8 cellular contexts compared by ENCODE assay signal in the genomic region with DNA sequence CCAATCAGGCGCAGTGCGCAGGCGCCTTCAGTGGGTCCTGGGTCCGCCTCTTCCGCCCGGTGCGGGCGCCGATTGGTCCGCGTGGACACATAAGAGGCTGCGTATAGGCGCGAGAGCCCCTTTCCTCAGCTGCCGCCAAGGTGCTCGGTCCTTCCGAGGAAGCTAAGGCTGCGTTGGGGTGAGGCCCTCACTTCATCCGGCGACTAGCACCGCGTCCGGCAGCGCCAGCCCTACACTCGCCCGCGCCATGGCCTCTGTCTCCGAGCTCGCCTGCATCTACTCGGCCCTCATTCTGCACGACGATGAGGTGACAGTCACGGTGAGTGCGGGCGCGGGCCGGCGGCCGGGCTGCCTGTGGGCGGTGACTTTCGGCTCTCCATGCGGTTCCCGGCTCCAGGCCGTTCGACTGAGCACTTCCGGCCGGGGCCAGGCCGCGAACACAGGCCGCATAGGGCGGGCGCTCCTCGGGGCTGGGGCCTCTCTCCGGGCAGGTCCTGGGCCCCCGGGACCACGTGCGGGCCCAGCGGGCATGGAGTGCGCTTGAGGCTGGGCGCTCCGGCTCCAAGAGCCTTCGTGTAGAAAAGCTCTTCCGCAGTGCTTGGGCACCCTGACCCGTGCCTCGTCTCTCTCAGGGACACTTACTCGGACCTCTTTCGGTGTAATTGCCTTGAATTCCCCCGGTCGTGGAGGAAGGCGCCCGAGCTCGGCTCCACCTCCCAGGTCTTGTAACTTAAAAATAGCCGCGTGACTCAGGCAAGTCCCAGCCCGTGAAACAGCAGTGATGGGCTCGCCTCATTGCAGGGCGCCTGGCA. TPM values are rescaled to one million over a fixed set of nuclear protein-coding genes. Genes with fewer than 3 reads are reported as not detected.
DNase-seq lines count a peak whose midpoint lies in the region; ATAC-seq and TF ChIP-seq lines count a peak whose summit lies in the region.

Gene RPLP1, plus strand, starts transcription at position 117 of the 812 bp plus-strand sequence. Its CDS starts 131 bp downstream, at position 248.

- peaks cover 35% of the 10 kb centered on the region for H3K4me1 Mint-ChIP-seq in activated T-cell treated with anti-CD3 and anti-CD28 coated beads, Interleukin-2, amount 50 U/mL, for 72 hours (ENCODE audit: low read depth)

- DNase-seq in DMS53 (lab: John Stamatoyannopoulos, UW) (peak; percentile 96), Panc1 (ENCODE audit: low read depth, low spot score) (peak; percentile 90), esophagus muscularis mucosa (ENCODE audit: extremely low spot score) (peak; percentile 99), myocyte (ENCODE audit: low read depth) (peak; percentile 97)
- peak; percentile 93 to 95 for DNase-seq in activated T-cell treated with anti-CD3 and anti-CD28 coated beads, Interleukin-2, amount 50 U/mL, for 72 hours
- DNase-seq in stimulated activated CD8-positive, alpha-beta memory T cell treated with anti-CD3 and anti-CD28 coated beads, Interleukin-7, amount 100 ng/mL, for 48 hours (ENCODE audit: extremely low read depth in 1 of 2, low read depth in 1 of 2) = peak; percentile 88 to 89

- peak within 1 kb of the TSS; percentile 97 for H3K27ac ChIP-seq in Panc1 (ENCODE audit: low read length)
- peak within 1 kb of the TSS; percentile 84 to 96 (median 93) for H3K27ac ChIP-seq in esophagus muscularis mucosa (replicated peaks in 1 of 4)

- no peak for TF ChIP-seq RAD21 in Ishikawa (IDR thresholded peaks at IDR 0.05; ENCODE audit: low read depth)

- H3K4me1 ChIP-seq in Panc1 (ENCODE audit: control insufficient read depth, insufficient read depth, low read length) (peaks cover 29% of the 10 kb centered on the region), esophagus muscularis mucosa (peaks cover 28 to 43% (median 32%) of the 10 kb centered on the region in 4 donors)

- POLR2A ChIA-PET in Panc1 (lab: Charles Lee) = interaction anchor here (0.6 to 1.7 kb wide), 4 partner anchors 10 to 58 kb away, joined by 3 to 13 read pairs (median 4); no protein-coding TSS in a partner anchor

- CTCF ChIA-PET in Panc1 (lab: Charles Lee) = interaction anchor here (1.1 kb wide), 1 partner anchor 10 kb away, joined by 3 read pairs; no protein-coding TSS in a partner anchor

- H3K9me3 ChIP-seq in Panc1 (ENCODE audit: control insufficient read depth, insufficient read depth, low read depth, low read length) (no peaks in the 10 kb centered on the region), esophagus muscularis mucosa (no peaks in the 10 kb centered on the region)

- peaks cover 44% of the 10 kb centered on the region for H3K36me3 ChIP-seq in Panc1 (ENCODE audit: control insufficient read depth, insufficient read depth, low read length)
- H3K36me3 ChIP-seq in esophagus muscularis mucosa = peaks cover 0 to 38% (median 29%) of the 10 kb centered on the region in 4 donors

- peak; percentile 93 for TF ChIP-seq POLR2A in esophagus muscularis mucosa (IDR thresholded peaks at IDR 0.05; ENCODE audit: low read depth)

- 0% methylated on average over 17 of the region's 77 CpGs for WGBS in esophagus muscularis mucosa

- no peak for TF ChIP-seq EP300 in Ishikawa (IDR thresholded peaks at IDR 0.05; ENCODE audit: borderline replicate concordance)
- TF ChIP-seq EP300 in esophagus muscularis mucosa (IDR thresholded peaks at IDR 0.05) = no peak

- TF ChIP-seq CTCF in Panc1 (IDR thresholded peaks at IDR 0.05) (no peak), esophagus muscularis mucosa (IDR thresholded peaks at IDR 0.05) (no peak)

- H3K27me3 Mint-ChIP-seq in activated T-cell treated with anti-CD3 and anti-CD28 coated beads, Interleukin-2, amount 50 U/mL, for 72 hours (ENCODE audit: low read depth) = no peaks in the 10 kb centered on the region

- in situ Hi-C loops in Panc1 (cut with HindIII; ENCODE audit: low pct_unique_long_range_greater_than_20kb, low sequenced_read_pairs) = no loop called here

- H3K27ac Mint-ChIP-seq in activated T-cell treated with anti-CD3 and anti-CD28 coated beads, Interleukin-2, amount 50 U/mL, for 72 hours = peak within 1 kb of the TSS; percentile 95

- H3K27me3 ChIP-seq in Panc1 (ENCODE audit: control insufficient read depth, insufficient read depth, low read length) (no peaks in the 10 kb centered on the region), esophagus muscularis mucosa (no peaks in the 10 kb centered on the region)

- intact Hi-C loops in Panc1 (cut with micrococcal nuclease; ENCODE audit: unreplicated experiment) (no loop called here), esophagus muscularis mucosa (cut with DNase I) (loop anchor here (1.0 to 5.0 kb wide), 3 partner anchors 9 to 636 kb away; no protein-coding TSS in a partner anchor)

- peak within 1 kb of the TSS; percentile 92 to 97 for H3K4me3 Mint-ChIP-seq in activated T-cell treated with anti-CD3 and anti-CD28 coated beads, Interleukin-2, amount 50 U/mL, for 72 hours

- H3K9me3 Mint-ChIP-seq in activated T-cell treated with anti-CD3 and anti-CD28 coated beads, Interleukin-2, amount 50 U/mL, for 72 hours = no peaks in the 10 kb centered on the region

- H3K4me3 ChIP-seq in Panc1 (ENCODE audit: low read depth in 2 of 2, low read length in 2 of 2) = peak within 1 kb of the TSS; percentile 79 to 97
- H3K4me3 ChIP-seq in esophagus muscularis mucosa = peak within 1 kb of the TSS; percentile 71 to 87 (median 82)

- ATAC-seq in GM21576 (IDR thresholded peaks at IDR 0.05; ENCODE audit: unreplicated experiment) = peak; percentile 81
- ATAC-seq in Panc1 = peak; percentile 91
- ATAC-seq in activated T-cell treated with anti-CD3 and anti-CD28 coated beads, Interleukin-2, amount 50 U/mL, for 72 hours (replicated peaks in 1 of 2) = peak; percentile 87 to 89

- BruUV-seq in Panc1 (replicated peaks; lab: Mats Ljungman, UMichigan) = no TSS peak

- H3K36me3 Mint-ChIP-seq in activated T-cell treated with anti-CD3 and anti-CD28 coated beads, Interleukin-2, amount 50 U/mL, for 72 hours (ENCODE audit: insufficient read depth in 2 of 2) = peaks cover 14 to 30% of the 10 kb centered on the region in 2 donors

TF ChIP-seq in Ishikawa, 13 proteins besides CTCF, POLR2A, EP300 and RAD21:
- TF ChIP-seq EGR1 (IDR thresholded peaks at IDR 0.05) = no peak
- no peak; the same call in 1 of the 2 replicates for TF ChIP-seq TEAD4 (IDR thresholded peaks at IDR 0.05)
- no peak for TF ChIP-seq CEBPB (IDR thresholded peaks at IDR 0.05)
- peak; percentile 27; the same call in 1 of the 2 replicates for TF ChIP-seq FOXM1 (IDR thresholded peaks at IDR 0.05; ENCODE audit: borderline replicate concordance, low read depth)
- peak; percentile 100 for TF ChIP-seq TAF1 (IDR thresholded peaks at IDR 0.05; ENCODE audit: low read depth)
- TF ChIP-seq CREB1 (IDR thresholded peaks at IDR 0.05; ENCODE audit: low read depth) = no peak
- TF ChIP-seq, protein P1, sequence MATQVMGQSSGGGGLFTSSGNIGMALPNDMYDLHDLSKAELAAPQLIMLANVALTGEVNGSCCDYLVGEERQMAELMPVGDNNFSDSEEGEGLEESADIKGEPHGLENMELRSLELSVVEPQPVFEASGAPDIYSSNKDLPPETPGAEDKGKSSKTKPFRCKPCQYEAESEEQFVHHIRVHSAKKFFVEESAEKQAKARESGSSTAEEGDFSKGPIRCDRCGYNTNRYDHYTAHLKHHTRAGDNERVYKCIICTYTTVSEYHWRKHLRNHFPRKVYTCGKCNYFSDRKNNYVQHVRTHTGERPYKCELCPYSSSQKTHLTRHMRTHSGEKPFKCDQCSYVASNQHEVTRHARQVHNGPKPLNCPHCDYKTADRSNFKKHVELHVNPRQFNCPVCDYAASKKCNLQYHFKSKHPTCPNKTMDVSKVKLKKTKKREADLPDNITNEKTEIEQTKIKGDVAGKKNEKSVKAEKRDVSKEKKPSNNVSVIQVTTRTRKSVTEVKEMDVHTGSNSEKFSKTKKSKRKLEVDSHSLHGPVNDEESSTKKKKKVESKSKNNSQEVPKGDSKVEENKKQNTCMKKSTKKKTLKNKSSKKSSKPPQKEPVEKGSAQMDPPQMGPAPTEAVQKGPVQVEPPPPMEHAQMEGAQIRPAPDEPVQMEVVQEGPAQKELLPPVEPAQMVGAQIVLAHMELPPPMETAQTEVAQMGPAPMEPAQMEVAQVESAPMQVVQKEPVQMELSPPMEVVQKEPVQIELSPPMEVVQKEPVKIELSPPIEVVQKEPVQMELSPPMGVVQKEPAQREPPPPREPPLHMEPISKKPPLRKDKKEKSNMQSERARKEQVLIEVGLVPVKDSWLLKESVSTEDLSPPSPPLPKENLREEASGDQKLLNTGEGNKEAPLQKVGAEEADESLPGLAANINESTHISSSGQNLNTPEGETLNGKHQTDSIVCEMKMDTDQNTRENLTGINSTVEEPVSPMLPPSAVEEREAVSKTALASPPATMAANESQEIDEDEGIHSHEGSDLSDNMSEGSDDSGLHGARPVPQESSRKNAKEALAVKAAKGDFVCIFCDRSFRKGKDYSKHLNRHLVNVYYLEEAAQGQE (IDR thresholded peaks at IDR 0.05; ENCODE audit: low read depth) = 0 out of 2 replicates have a peak, but pooled peaks have one; percentile 24
- TF ChIP-seq USF1 (IDR thresholded peaks at IDR 0.05) = peak; percentile 50
- TF ChIP-seq NFIC (IDR thresholded peaks at IDR 0.05) = peak; percentile 8; the same call in 1 of the 2 replicates
- peak; percentile 75 for TF ChIP-seq YY1 (IDR thresholded peaks at IDR 0.05; ENCODE audit: low read depth)
- no peak for TF ChIP-seq ZBTB7A (IDR thresholded peaks at IDR 0.05; ENCODE audit: low read depth)
- TF ChIP-seq, protein P2, sequence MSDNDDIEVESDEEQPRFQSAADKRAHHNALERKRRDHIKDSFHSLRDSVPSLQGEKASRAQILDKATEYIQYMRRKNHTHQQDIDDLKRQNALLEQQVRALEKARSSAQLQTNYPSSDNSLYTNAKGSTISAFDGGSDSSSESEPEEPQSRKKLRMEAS (IDR thresholded peaks at IDR 0.05) = peak; percentile 90
- TF ChIP-seq TCF12 (IDR thresholded peaks at IDR 0.05; ENCODE audit: low read depth) = peak; percentile 58

RNA-seq across cellular contexts. Expression of gene RPLP1, which starts in this region (rescaled TPM):
- total RNA-seq in Panc1 (2021; ENCODE audit: unreplicated experiment) = 2,076 TPM
- 4,841 TPM for polyA plus RNA-seq in Panc1 (2012; ENCODE audit: insufficient read length)
- total RNA-seq in activated T-cell treated with anti-CD3 and anti-CD28 coated beads, Interleukin-2, amount 50 U/mL, for 72 hours = 1,000 to 10,000 TPM; 2,514 to 2,771 TPM
- total RNA-seq in esophagus muscularis mucosa = 100 to 1,000 TPM; 460 to 623 (median 514) TPM
- total RNA-seq in myocyte = 218 and 264 TPM in 2 replicates
- polyA plus RNA-seq in myocyte (2012) = 2,643 TPM

Comparison
In these comparisons a context has a peak if more than half of its experiments do, and no peak if none do; other contexts are left out.
1. Peak in every context shown above with its lines: DNase-seq, ATAC-seq, H3K4me3 ChIP-seq and H3K27ac ChIP-seq.